In the genomic region with DNA sequence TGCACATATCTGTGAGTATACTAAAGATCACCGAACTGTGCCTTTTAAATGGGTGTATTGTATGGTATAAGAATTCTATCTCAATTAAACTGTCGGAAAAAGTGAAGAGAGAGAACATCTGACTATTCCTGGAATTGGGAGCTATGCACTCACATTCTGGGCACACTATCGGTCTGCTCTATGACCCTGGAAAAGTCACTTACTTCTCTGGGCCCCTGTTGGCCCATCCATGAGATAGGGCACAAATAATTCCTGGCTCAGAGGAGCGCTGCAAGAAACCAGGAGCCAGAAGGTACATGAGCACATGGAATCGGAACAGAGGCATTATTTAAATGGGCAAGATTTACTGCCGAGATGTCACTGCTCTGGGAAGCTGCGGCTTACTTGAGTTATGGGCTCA, we compare ENCODE assay signal across 20 cellular contexts.
"Had no signal": no experiment of that assay in that cellular context is flagged by ENCODE, and none has a peak within 500 bp of the region (broad histone marks: within the 10 kb centered on the region; RNA-seq: fewer than 3 reads in every experiment).

No MANE protein-coding gene starts in this region.

- DNase-seq: dermis blood vessel endothelial cell; effector CD8-positive, alpha-beta T cell; effector memory CD8-positive, alpha-beta T cell; endodermal cell; erythroblast; esophagus squamous epithelium; foreskin fibroblast; foreskin melanocyte; gastrocnemius medialis; glutamatergic neuron; heart right ventricle; hippocampal formation; left cardiac atrium; left ventricle myocardium superior; lower lobe of right lung; mesenchymal stem cell; mucosa of descending colon had no signal

- H3K27ac ChIP-seq: coronary artery, epithelial cell of prostate, esophagus squamous epithelium, gastrocnemius medialis, heart right ventricle, left lung, lower lobe of right lung had no signal

- H3K4me3 ChIP-seq: coronary artery, esophagus squamous epithelium, gastrocnemius medialis, heart right ventricle, left lung, lower lobe of right lung, mucosa of descending colon had no signal

- H3K27me3 ChIP-seq: heart right ventricle, left lung had no signal
